Comparison of ENCODE assay signal across 9 cellular contexts in the genomic region with DNA sequence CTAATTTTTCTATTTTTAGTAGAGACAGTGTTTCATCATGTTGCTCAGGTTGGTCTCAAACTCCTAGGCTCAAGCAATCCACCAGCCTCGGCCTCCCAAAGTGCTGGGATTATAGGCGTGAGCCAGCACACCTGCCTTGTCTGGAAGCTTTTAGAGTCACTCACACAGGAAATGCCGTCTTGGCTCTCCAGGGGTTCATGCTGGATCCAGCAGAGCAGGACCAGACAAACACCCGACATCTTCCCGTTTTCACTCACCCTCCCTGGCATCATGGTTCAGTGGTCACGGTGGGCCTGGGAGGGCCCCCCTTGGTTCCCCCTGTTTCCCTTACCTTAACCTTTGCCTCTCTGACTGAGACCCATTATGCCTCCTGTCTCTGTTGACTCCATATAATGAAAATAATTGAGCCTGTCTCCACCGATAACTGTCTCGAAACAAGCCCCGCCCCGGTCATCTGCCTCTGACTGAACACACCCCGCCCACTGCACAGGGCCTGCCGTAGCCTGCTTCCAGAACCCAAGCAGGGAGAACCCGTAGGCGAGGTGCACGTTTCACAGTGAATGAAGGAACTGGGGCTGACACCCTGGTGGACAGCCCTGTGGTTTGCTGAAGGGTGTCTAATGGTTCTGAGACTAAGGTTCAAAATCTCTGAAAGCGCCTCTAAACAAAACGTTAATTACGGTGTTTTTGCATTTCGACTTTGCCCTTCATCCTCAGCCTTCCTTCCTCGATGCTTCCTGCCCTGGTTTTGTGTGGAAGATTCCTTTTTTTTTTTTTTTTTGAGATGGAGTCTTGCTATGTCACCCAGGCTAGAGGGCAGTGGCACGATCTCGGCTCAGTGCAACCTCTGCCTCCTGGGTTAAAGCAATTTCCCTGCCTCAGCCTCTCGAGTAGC. TPM values are rescaled to one million over a fixed set of nuclear protein-coding genes. Genes with fewer than 3 reads are reported as not detected.
DNase-seq lines count a peak whose midpoint lies in the region; ATAC-seq and TF ChIP-seq lines count a peak whose summit lies in the region.
"Had no signal": no experiment of that assay in that cellular context is flagged by ENCODE, and none has a peak within 500 bp of the region (broad histone marks: within the 10 kb centered on the region; RNA-seq: fewer than 3 reads in every experiment).

No MANE protein-coding gene starts in this region.

- peaks cover 20% of the 10 kb centered on the region for H3K4me1 Mint-ChIP-seq in activated naive CD8-positive, alpha-beta T cell treated with anti-CD3 and anti-CD28 coated beads for 36 hours

- no peak overlapping the region; the same call in 1 of the 2 replicates for H3K4me3 ChIP-seq in GM12864 (ENCODE audit: low read depth, low read length)

- no peaks in the 10 kb centered on the region for H3K36me3 Mint-ChIP-seq in activated naive CD8-positive, alpha-beta T cell treated with anti-CD3 and anti-CD28 coated beads for 36 hours

- CTCF ChIA-PET in RWPE1 (lab: Yijun Ruan, JAX): interaction anchor here (0.6 to 1.2 kb wide), 5 partner anchors 27 to 291 kb away, joined by 3 to 4 read pairs (median 3); no protein-coding TSS in a partner anchor

- intact Hi-C loops in posterior vena cava (cut with DNase I): loop anchor here in 1 of 2 donors (5.0 to 10.0 kb wide), 2 partner anchors 70 to 1368 kb away; no protein-coding TSS in a partner anchor

- no peak overlapping the region for H3K27ac Mint-ChIP-seq in activated naive CD8-positive, alpha-beta T cell treated with anti-CD3 and anti-CD28 coated beads for 36 hours

- H3K27me3 Mint-ChIP-seq in activated naive CD8-positive, alpha-beta T cell treated with anti-CD3 and anti-CD28 coated beads for 36 hours: peaks cover 5% of the 10 kb centered on the region

- ATAC-seq in HG02885 (IDR thresholded peaks at IDR 0.05; ENCODE audit: poor library complexity, unreplicated experiment) (peak; percentile 64), left lobe of liver (peak; percentile 61)

- peak overlapping the region; percentile 99 for H3K27ac ChIP-seq in RWPE1

- no peaks in the 10 kb centered on the region for H3K9me3 Mint-ChIP-seq in activated naive CD8-positive, alpha-beta T cell treated with anti-CD3 and anti-CD28 coated beads for 36 hours

- H3K4me3 Mint-ChIP-seq in activated naive CD8-positive, alpha-beta T cell treated with anti-CD3 and anti-CD28 coated beads for 36 hours: no peak overlapping the region

- TF ChIP-seq CTCF in GM12864 (IDR thresholded peaks at IDR 0.05; ENCODE audit: low read depth, low read length, missing control alignments): peak; percentile 9
- no peak for TF ChIP-seq CTCF in RWPE1 (conservative IDR thresholded peaks at IDR 0.05; ENCODE audit: low read depth)

- POLR2A ChIA-PET in RWPE1 (lab: Yijun Ruan, JAX; ENCODE audit: low non-redundant PET): interaction anchor here (0.5 to 0.7 kb wide), 5 partner anchors 39 to 509 kb away, joined by 3 to 8 read pairs (median 5); partner anchors contain the start of gene SPRY4

- DNase-seq in GM12864 (ENCODE audit: low read depth): peak; percentile 31
- DNase-seq in RWPE1 (ENCODE audit: low spot score): peak; percentile 94
- peak; percentile 58 for DNase-seq in left lobe of liver (ENCODE audit: low spot score)
- no peak for DNase-seq in NCI-H226
- no peak for DNase-seq in 8988T
- no peak for DNase-seq in activated naive CD8-positive, alpha-beta T cell treated with anti-CD3 and anti-CD28 coated beads for 36 hours
- no peak for DNase-seq in posterior vena cava (ENCODE audit: low spot score)

RNA-seq across cellular contexts. Expression of gene SPRY4, which starts 39.7 kb away (rescaled TPM):
- total RNA-seq in left lobe of liver (6.9 TPM), posterior vena cava (10 to 100 TPM; 12.5 to 20.7 TPM)
- total RNA-seq in activated naive CD8-positive, alpha-beta T cell treated with anti-CD3 and anti-CD28 coated beads for 36 hours: 1 to 10 TPM in 1 of 2 experiments, under 1 TPM in 1; 0.91 to 1.4 TPM
- total RNA-seq: mononuclear cell had no signal

Comparison
In these comparisons a context has a peak if more than half of its experiments do, and no peak if none do; other contexts are left out.
1. DNase-seq: peak in GM12864 (single experiment), RWPE1 (single experiment) and left lobe of liver (single experiment); none in NCI-H226 (single experiment), 8988T (single experiment), activated naive CD8-positive, alpha-beta T cell treated with anti-CD3 and anti-CD28 coated beads for 36 hours (single experiment) and posterior vena cava (single experiment).